In genomic region chr13:44919103-44919804, GRCh38 we compare ENCODE assay signal across 11 cellular contexts.
DNase-seq lines count a peak whose midpoint lies in the region; ATAC-seq and TF ChIP-seq lines count a peak whose summit lies in the region.
"Had no signal": no experiment of that assay in that cellular context is flagged by ENCODE, and none has a peak within 500 bp of the region (broad histone marks: within the 10 kb centered on the region; RNA-seq: fewer than 3 reads in every experiment).

No MANE protein-coding gene starts in this region.

- no peaks in the 10 kb centered on the region for H3K9me3 Mint-ChIP-seq in natural killer cell
- H3K9me3 Mint-ChIP-seq: activated B cell treated with CpG ODN at 0.5 μM for 24 hours; central memory CD8-positive, alpha-beta T cell; memory B cell had no signal

- peak overlapping the region; percentile 68; the same call in 1 of the 2 replicates for H3K9ac ChIP-seq in ES-I3 (ENCODE audit: low read depth, low read length)
- peak overlapping the region; percentile 92 for H3K9ac ChIP-seq in skeletal muscle satellite cell (ENCODE audit: low read depth, low read length)

- H3K27me3 ChIP-seq in SJSA1 (replicated peaks) (no peaks in the 10 kb centered on the region), right cardiac atrium (ENCODE audit: control insufficient read depth, insufficient read depth) (no peaks in the 10 kb centered on the region), skeletal muscle satellite cell (ENCODE audit: control insufficient read depth, insufficient read depth, low read length) (no peaks in the 10 kb centered on the region)

- H3K4me2 ChIP-seq in skeletal muscle satellite cell (ENCODE audit: low read length) = peak overlapping the region; percentile 89

- H3K36me3 Mint-ChIP-seq in natural killer cell = no peaks in the 10 kb centered on the region
- H3K36me3 Mint-ChIP-seq: memory B cell had no signal

- H3K9me3 ChIP-seq in ES-I3 (ENCODE audit: control insufficient read depth, insufficient read depth, low read length) (no peaks in the 10 kb centered on the region), SJSA1 (replicated peaks) (no peaks in the 10 kb centered on the region), right cardiac atrium (ENCODE audit: control insufficient read depth, low read length) (no peaks in the 10 kb centered on the region), skeletal muscle satellite cell (replicated peaks; ENCODE audit: low read length) (no peaks in the 10 kb centered on the region)

- H3K27me3 Mint-ChIP-seq in natural killer cell (ENCODE audit: low read depth in 2 of 2) = peaks cover 0 to 13% of the 10 kb centered on the region in 2 donors
- H3K27me3 Mint-ChIP-seq: memory B cell had no signal

- intact Hi-C loops in right cardiac atrium (cut with DNase I) (no loop called here), natural killer cell (cut with micrococcal nuclease) (loop anchor here (2.0 to 5.0 kb wide), 3 partner anchors 203 to 342 kb away; partner anchors contain the start of genes GTF2F2 and TSC22D1)

- 95% methylated on average over 18 of the region's 18 CpGs for WGBS in right cardiac atrium

- no peak overlapping the region for H3K4me3 Mint-ChIP-seq in natural killer cell
- H3K4me3 Mint-ChIP-seq: activated B cell treated with CpG ODN at 0.5 μM for 24 hours, memory B cell had no signal

- ATAC-seq in right cardiac atrium = no peak
- no peak for ATAC-seq in natural killer cell
- no peak for ATAC-seq in HG03521 (IDR thresholded peaks at IDR 0.05; ENCODE audit: unreplicated experiment)

- no peaks in the 10 kb centered on the region for H3K36me3 ChIP-seq in ES-I3 (ENCODE audit: insufficient read depth, low read length)
- no peaks in the 10 kb centered on the region for H3K36me3 ChIP-seq in SJSA1
- H3K36me3 ChIP-seq in skeletal muscle satellite cell (ENCODE audit: insufficient read depth, low read length) = no peaks in the 10 kb centered on the region

- DNase-seq in SJSA1 (ENCODE audit: low read depth in 1 of 2, low spot score in 2 of 2) (peak in 1 of 2 experiments; percentile 28), right cardiac atrium (no peak), NCI-H1092 (lab: John Stamatoyannopoulos, UW) (no peak), natural killer cell (no peak), COLO829 (ENCODE audit: low spot score) (no peak)

- H3K4me1 Mint-ChIP-seq in natural killer cell = no peaks in the 10 kb centered on the region
- H3K4me1 Mint-ChIP-seq: central memory CD8-positive, alpha-beta T cell; memory B cell had no signal

- H3K4me1 ChIP-seq in ES-I3 (ENCODE audit: insufficient read depth, low read length) (peaks cover 13% of the 10 kb centered on the region; the same call in 1 of the 2 replicates), SJSA1 (replicated peaks) (peaks cover 23% of the 10 kb centered on the region), right cardiac atrium (ENCODE audit: control insufficient read depth, insufficient read depth, low read length) (peaks cover 3% of the 10 kb centered on the region), skeletal muscle satellite cell (ENCODE audit: control insufficient read depth, insufficient read depth, low read length) (peaks cover 46% of the 10 kb centered on the region)

- no peak for TF ChIP-seq CTCF in natural killer cell (IDR thresholded peaks at IDR 0.05)

- no peak overlapping the region; the same call in 1 of the 2 replicates for H3K4me3 ChIP-seq in SJSA1
- peak overlapping the region; percentile 50 for H3K4me3 ChIP-seq in right cardiac atrium (ENCODE audit: low read length)
- peak overlapping the region; percentile 74 for H3K4me3 ChIP-seq in skeletal muscle satellite cell (ENCODE audit: low read length)

- H3K27ac Mint-ChIP-seq in natural killer cell = no peak overlapping the region
- H3K27ac Mint-ChIP-seq: memory B cell had no signal

- H3K27ac ChIP-seq in SJSA1 = peak overlapping the region; percentile 95
- H3K27ac ChIP-seq in right cardiac atrium (ENCODE audit: low read length) = peak overlapping the region; percentile 97
